ENCODE assay signal across 24 cellular contexts in genomic region chr7:73504017-73504416, GRCh38. TPM values are rescaled to one million over a fixed set of nuclear protein-coding genes. Genes with fewer than 3 reads are reported as not detected.
DNase-seq lines count a peak whose midpoint lies in the region; TF ChIP-seq lines count a peak whose summit lies in the region.
"Had no signal": no experiment of that assay in that cellular context is flagged by ENCODE, and none has a peak within 500 bp of the region (broad histone marks: within the 10 kb centered on the region; RNA-seq: fewer than 3 reads in every experiment).

No MANE protein-coding gene starts in this region.

- H3K27me3 ChIP-seq in BE2C (no peaks in the 10 kb centered on the region), WERI-Rb-1 (ENCODE audit: insufficient read depth, low read depth, severe bottlenecking) (no peaks in the 10 kb centered on the region)
- H3K27me3 ChIP-seq: BLaER1, SJSA1 had no signal

- H3K4me3 Mint-ChIP-seq in glutamatergic neuron (ENCODE audit: unreplicated experiment) (no peak overlapping the region), progenitor cell of endocrine pancreas (ENCODE audit: low read depth) (no peak overlapping the region), CD14-positive monocyte (no peak overlapping the region)
- H3K4me3 Mint-ChIP-seq in activated CD4-positive, alpha-beta T cell treated with anti-CD3 and anti-CD28 coated beads, Interleukin-2, amount 10 ng/mL, durations not matched to agents 7 days and 5 days: no peak overlapping the region
- H3K4me3 Mint-ChIP-seq: CD4-positive, alpha-beta T cell; GM23338; H9 had no signal

- H3K9me3 ChIP-seq in BE2C (no peaks in the 10 kb centered on the region), WERI-Rb-1 (ENCODE audit: severe bottlenecking) (no peaks in the 10 kb centered on the region)
- H3K9me3 ChIP-seq: BLaER1, SJSA1 had no signal

- POLR2A ChIA-PET in activated CD4-positive, alpha-beta T cell treated with anti-CD3 and anti-CD28 coated beads, Interleukin-2, amount 10 ng/mL, durations not matched to agents 7 days and 5 days (lab: Charles Lee): no interaction called here

- peaks cover 3% of the 10 kb centered on the region for H3K4me1 Mint-ChIP-seq in glutamatergic neuron (ENCODE audit: low read depth, unreplicated experiment)
- peaks cover 2% of the 10 kb centered on the region for H3K4me1 Mint-ChIP-seq in activated CD4-positive, alpha-beta T cell treated with anti-CD3 and anti-CD28 coated beads, Interleukin-2, amount 10 ng/mL, durations not matched to agents 7 days and 5 days
- no peaks in the 10 kb centered on the region for H3K4me1 Mint-ChIP-seq in progenitor cell of endocrine pancreas (ENCODE audit: low read depth)
- H3K4me1 Mint-ChIP-seq in CD14-positive monocyte: no peaks in the 10 kb centered on the region
- H3K4me1 Mint-ChIP-seq: GM23338, H9 had no signal

- H3K27ac ChIP-seq in WERI-Rb-1 (peak overlapping the region; percentile 44), caudate nucleus (ENCODE audit: low read depth, low read length) (no peak overlapping the region)
- H3K27ac ChIP-seq: BLaER1, SJSA1 had no signal

- DNase-seq in BE2C (peak; percentile 66), NCI-H82 (lab: John Stamatoyannopoulos, UW) (peak; percentile 61), WERI-Rb-1 (peak; percentile 30), glutamatergic neuron (no peak), caudate nucleus (lab: John Stamatoyannopoulos, UW) (no peak), progenitor cell of endocrine pancreas (ENCODE audit: low spot score, unreplicated experiment) (no peak), CD14-positive monocyte (ENCODE audit: low spot score) (no peak)
- DNase-seq in activated CD4-positive, alpha-beta T cell treated with anti-CD3 and anti-CD28 coated beads, Interleukin-2, amount 10 ng/mL, durations not matched to agents 7 days and 5 days: no peak
- DNase-seq: 8988T; CD4-positive, alpha-beta T cell; H9; Karpas-422; MV-4-11; NCI-H1105; NCI-H146; NCI-H1930; NCI-H446; NCI-H526; Right ventricle myocardium superior; RPMI8226 had no signal

- H3K36me3 ChIP-seq in BE2C: peaks cover 96% of the 10 kb centered on the region
- peaks cover 98% of the 10 kb centered on the region for H3K36me3 ChIP-seq in WERI-Rb-1

- intact Hi-C loops in CD14-positive monocyte (cut with micrococcal nuclease): no loop called here

- CTCF ChIA-PET in activated CD4-positive, alpha-beta T cell treated with anti-CD3 and anti-CD28 coated beads, Interleukin-2, amount 10 ng/mL, durations not matched to agents 7 days and 5 days (lab: Charles Lee): interaction anchor here (1.2 to 2.8 kb wide), 2 partner anchors 15 to 41 kb away, joined by 4 to 9 read pairs; no protein-coding TSS in a partner anchor

- no peak for TF ChIP-seq CTCF in BE2C (IDR thresholded peaks at IDR 0.05; ENCODE audit: low read depth, low read length)
- TF ChIP-seq CTCF in WERI-Rb-1 (IDR thresholded peaks at IDR 0.05; ENCODE audit: low read depth, low read length): no peak
- TF ChIP-seq CTCF in glutamatergic neuron (IDR thresholded peaks at IDR 0.05; ENCODE audit: partially characterized antibody, unreplicated experiment): no peak
- no peak for TF ChIP-seq CTCF in progenitor cell of endocrine pancreas (IDR thresholded peaks at IDR 0.05; ENCODE audit: unreplicated experiment)
- no peak for TF ChIP-seq CTCF in CD14-positive monocyte (IDR thresholded peaks at IDR 0.05)

- peaks cover 9% of the 10 kb centered on the region for H3K36me3 Mint-ChIP-seq in glutamatergic neuron (ENCODE audit: unreplicated experiment)
- H3K36me3 Mint-ChIP-seq in activated CD4-positive, alpha-beta T cell treated with anti-CD3 and anti-CD28 coated beads, Interleukin-2, amount 10 ng/mL, durations not matched to agents 7 days and 5 days (ENCODE audit: low read depth): peaks cover 54% of the 10 kb centered on the region
- H3K36me3 Mint-ChIP-seq in progenitor cell of endocrine pancreas (ENCODE audit: insufficient read depth): peaks cover 31% of the 10 kb centered on the region
- peaks cover 81 to 98% of the 10 kb centered on the region in 2 donors for H3K36me3 Mint-ChIP-seq in CD14-positive monocyte

- H3K4me3 ChIP-seq in BE2C (ENCODE audit: low read depth, low read length) (no peak overlapping the region), WERI-Rb-1 (ENCODE audit: low read depth, low read length) (no peak overlapping the region)
- H3K4me3 ChIP-seq: BLaER1, GM12878, GM23338, SJSA1 had no signal

- peaks cover 3% of the 10 kb centered on the region for H3K4me1 ChIP-seq in BE2C
- H3K4me1 ChIP-seq: BLaER1, SJSA1 had no signal

- peak overlapping the region; percentile 0 for H3K27ac Mint-ChIP-seq in glutamatergic neuron (ENCODE audit: unreplicated experiment)
- no peak overlapping the region for H3K27ac Mint-ChIP-seq in activated CD4-positive, alpha-beta T cell treated with anti-CD3 and anti-CD28 coated beads, Interleukin-2, amount 10 ng/mL, durations not matched to agents 7 days and 5 days
- no peak overlapping the region for H3K27ac Mint-ChIP-seq in progenitor cell of endocrine pancreas
- H3K27ac Mint-ChIP-seq in CD14-positive monocyte: peak overlapping the region in 1 of 7 donors; percentile 28
- H3K27ac Mint-ChIP-seq: CD4-positive, alpha-beta T cell; GM23338; H9 had no signal

- peaks cover 1% of the 10 kb centered on the region for H3K9me3 Mint-ChIP-seq in glutamatergic neuron (ENCODE audit: unreplicated experiment)
- no peaks in the 10 kb centered on the region for H3K9me3 Mint-ChIP-seq in activated CD4-positive, alpha-beta T cell treated with anti-CD3 and anti-CD28 coated beads, Interleukin-2, amount 10 ng/mL, durations not matched to agents 7 days and 5 days
- H3K9me3 Mint-ChIP-seq in progenitor cell of endocrine pancreas (ENCODE audit: low read depth): no peaks in the 10 kb centered on the region
- H3K9me3 Mint-ChIP-seq in CD14-positive monocyte: no peaks in the 10 kb centered on the region
- H3K9me3 Mint-ChIP-seq: CD4-positive, alpha-beta T cell; GM23338; H9 had no signal

- peaks cover 3% of the 10 kb centered on the region for H3K27me3 Mint-ChIP-seq in glutamatergic neuron (ENCODE audit: unreplicated experiment)
- H3K27me3 Mint-ChIP-seq in activated CD4-positive, alpha-beta T cell treated with anti-CD3 and anti-CD28 coated beads, Interleukin-2, amount 10 ng/mL, durations not matched to agents 7 days and 5 days: no peaks in the 10 kb centered on the region
- H3K27me3 Mint-ChIP-seq in progenitor cell of endocrine pancreas: no peaks in the 10 kb centered on the region
- no peaks in the 10 kb centered on the region for H3K27me3 Mint-ChIP-seq in CD14-positive monocyte (ENCODE audit: low read depth in 3 of 3)
- H3K27me3 Mint-ChIP-seq: CD4-positive, alpha-beta T cell had no signal

RNA-seq across cellular contexts. Expression of gene BAZ1B, which starts 18.1 kb away (rescaled TPM):
- 67.3 TPM for polyA plus RNA-seq in BE2C (2012; ENCODE audit: insufficient read depth, insufficient read length, low read depth)
- total RNA-seq in glutamatergic neuron (ENCODE audit: unreplicated experiment): 108 TPM
- 100 to 1,000 TPM in 1 of 2 experiments, 10 to 100 TPM in 1; 96.5 to 103 TPM for total RNA-seq in activated CD4-positive, alpha-beta T cell treated with anti-CD3 and anti-CD28 coated beads, Interleukin-2, amount 10 ng/mL, durations not matched to agents 7 days and 5 days
- 90.5 and 92.1 TPM in 2 replicates for total RNA-seq in progenitor cell of endocrine pancreas
- polyA plus RNA-seq in CD14-positive monocyte: 1 to 10 TPM; 2.5 to 5.0 TPM

RNA-seq across cellular contexts. Expression of gene BCL7B, which starts 53.5 kb away (rescaled TPM):
- 40.6 TPM for polyA plus RNA-seq in BE2C (2012; ENCODE audit: insufficient read depth, insufficient read length, low read depth)
- total RNA-seq in glutamatergic neuron (ENCODE audit: unreplicated experiment) (34.0 TPM), progenitor cell of endocrine pancreas (37.8 and 46.1 TPM in 2 replicates)
- total RNA-seq in activated CD4-positive, alpha-beta T cell treated with anti-CD3 and anti-CD28 coated beads, Interleukin-2, amount 10 ng/mL, durations not matched to agents 7 days and 5 days: 10 to 100 TPM; 69.7 to 93.0 TPM
- polyA plus RNA-seq in CD14-positive monocyte: 10 to 100 TPM; 68.7 to 73.8 TPM

Comparison
In these comparisons a context has a peak if more than half of its experiments do, and no peak if none do; other contexts are left out.
1. DNase-seq: peak in BE2C (single experiment), NCI-H82 (single experiment) and WERI-Rb-1 (single experiment); none in glutamatergic neuron (single experiment), activated CD4-positive, alpha-beta T cell treated with anti-CD3 and anti-CD28 coated beads, Interleukin-2, amount 10 ng/mL, durations not matched to agents 7 days and 5 days (single experiment), caudate nucleus (0 of 61), progenitor cell of endocrine pancreas (single experiment) and CD14-positive monocyte (single experiment).